In the genomic region with DNA sequence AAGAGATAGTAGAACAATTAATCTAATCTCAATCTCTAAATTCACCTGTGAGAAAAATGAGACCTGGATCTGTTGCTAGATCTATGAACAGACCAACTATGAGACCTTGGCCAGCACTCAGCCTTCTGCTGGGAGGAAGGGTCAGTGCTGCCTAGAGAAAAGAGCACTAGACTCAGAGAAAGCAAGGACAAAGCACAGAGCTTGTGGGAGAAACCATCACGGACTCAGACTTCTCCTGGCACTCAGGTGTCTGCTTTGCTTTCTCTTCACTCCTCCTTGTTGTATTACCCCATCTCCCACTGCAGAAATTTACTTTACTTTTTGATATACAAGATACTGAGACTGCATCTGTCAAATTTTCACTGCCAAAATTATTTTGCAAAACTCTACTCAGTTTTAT, we compare ENCODE assay signal across 15 cellular contexts.
"Had no signal": no experiment of that assay in that cellular context is flagged by ENCODE, and none has a peak within 500 bp of the region (broad histone marks: within the 10 kb centered on the region; RNA-seq: fewer than 3 reads in every experiment).

No MANE protein-coding gene starts in this region.

- DNase-seq: activated CD4-positive, alpha-beta T cell treated with anti-CD3 and anti-CD28 coated beads, Interleukin-2, amount 50 U/mL, for 4 hours; activated CD8-positive, alpha-beta memory T cell treated with anti-CD3 and anti-CD28 coated beads, Interleukin-2, amount 10 ng/mL, durations not matched to agents 7 days and 5 days; activated gamma-delta T cell treated with Interleukin-2 at 50 U/mL for 16 hours; activated T-cell treated with anti-CD3 and anti-CD28 coated beads, Interleukin-2, amount 50 U/mL, for 4 hours; aorta; dorsolateral prefrontal cortex; foreskin fibroblast; heart left ventricle; left ventricle myocardium inferior; mesenchymal stem cell; small intestine; T-helper 2 cell; thyroid gland had no signal

- ATAC-seq: activated CD8-positive, alpha-beta memory T cell treated with anti-CD3 and anti-CD28 coated beads, Interleukin-2, amount 10 ng/mL, durations not matched to agents 7 days and 5 days; activated T-cell treated with anti-CD3 and anti-CD28 coated beads, Interleukin-2, amount 50 U/mL, for 4 hours; heart left ventricle had no signal

- H3K9me3 ChIP-seq: esophagus muscularis mucosa, heart left ventricle, thyroid gland, vagina had no signal

- H3K27ac ChIP-seq: dorsolateral prefrontal cortex, esophagus muscularis mucosa, heart left ventricle, left ventricle myocardium inferior, thyroid gland, vagina had no signal

- H3K4me3 Mint-ChIP-seq: activated CD8-positive, alpha-beta memory T cell treated with anti-CD3 and anti-CD28 coated beads, Interleukin-2, amount 10 ng/mL, durations not matched to agents 7 days and 5 days; activated T-cell treated with anti-CD3 and anti-CD28 coated beads, Interleukin-2, amount 50 U/mL, for 4 hours had no signal

- H3K4me1 ChIP-seq: esophagus muscularis mucosa, heart left ventricle, left ventricle myocardium inferior, thyroid gland, vagina had no signal

- H3K36me3 ChIP-seq: esophagus muscularis mucosa, heart left ventricle, left ventricle myocardium inferior, thyroid gland, vagina had no signal

- H3K4me1 Mint-ChIP-seq: activated CD8-positive, alpha-beta memory T cell treated with anti-CD3 and anti-CD28 coated beads, Interleukin-2, amount 10 ng/mL, durations not matched to agents 7 days and 5 days had no signal

- H3K27me3 ChIP-seq: dorsolateral prefrontal cortex, esophagus muscularis mucosa, heart left ventricle, thyroid gland, vagina had no signal

- H3K4me3 ChIP-seq: dorsolateral prefrontal cortex, esophagus muscularis mucosa, heart left ventricle, left ventricle myocardium inferior, thyroid gland, vagina had no signal

- H3K36me3 Mint-ChIP-seq: activated CD8-positive, alpha-beta memory T cell treated with anti-CD3 and anti-CD28 coated beads, Interleukin-2, amount 10 ng/mL, durations not matched to agents 7 days and 5 days had no signal

- H3K27ac Mint-ChIP-seq: activated CD8-positive, alpha-beta memory T cell treated with anti-CD3 and anti-CD28 coated beads, Interleukin-2, amount 10 ng/mL, durations not matched to agents 7 days and 5 days had no signal

- H3K27me3 Mint-ChIP-seq: activated CD8-positive, alpha-beta memory T cell treated with anti-CD3 and anti-CD28 coated beads, Interleukin-2, amount 10 ng/mL, durations not matched to agents 7 days and 5 days had no signal
